In genomic region chr3:52503788-52504424, GRCh38 we compare ENCODE assay signal across 19 cellular contexts. TPM values are rescaled to one million over a fixed set of nuclear protein-coding genes. Genes with fewer than 3 reads are reported as not detected.
DNase-seq lines count a peak whose midpoint lies in the region; TF ChIP-seq lines count a peak whose summit lies in the region.
"Had no signal": no experiment of that assay in that cellular context is flagged by ENCODE, and none has a peak within 500 bp of the region (broad histone marks: within the 10 kb centered on the region; RNA-seq: fewer than 3 reads in every experiment).

No MANE protein-coding gene starts in this region.

- TF ChIP-seq POLR2A in thyroid gland (IDR thresholded peaks at IDR 0.05) = no peak

- H3K4me3 ChIP-seq in endodermal cell (ENCODE audit: low read length) (no peak overlapping the region), thyroid gland (replicated peaks in 1 of 3) (no peak overlapping the region)

- no peaks in the 10 kb centered on the region for H3K36me3 Mint-ChIP-seq in endodermal cell (ENCODE audit: low read depth)

- H3K27ac Mint-ChIP-seq in endodermal cell = no peak overlapping the region

- no peaks in the 10 kb centered on the region for H3K4me1 ChIP-seq in endodermal cell (ENCODE audit: control insufficient read depth, insufficient read depth, low read length)
- H3K4me1 ChIP-seq in thyroid gland = no peaks in the 10 kb centered on the region

- H3K9me3 ChIP-seq in endodermal cell (ENCODE audit: control insufficient read depth, low read length) (no peaks in the 10 kb centered on the region), thyroid gland (no peaks in the 10 kb centered on the region)

- 85 to 89% methylated on average over 5 to 23 of the region's 23 CpGs for WGBS in endodermal cell (ENCODE audit: insufficient coverage in 1 of 2, insufficient read length in 1 of 2), 2 experiments
- 73 to 77% methylated on average over 10 of the region's 23 CpGs for WGBS in thyroid gland, 2 donors

- no peaks in the 10 kb centered on the region for H3K9me3 Mint-ChIP-seq in endodermal cell

- TF ChIP-seq CTCF in endodermal cell (conservative IDR thresholded peaks at IDR 0.05) (peak; percentile 16), thyroid gland (IDR thresholded peaks at IDR 0.05) (no peak)

- no peaks in the 10 kb centered on the region for H3K36me3 ChIP-seq in endodermal cell (ENCODE audit: control insufficient read depth, insufficient read depth, low read length)
- no peaks in the 10 kb centered on the region for H3K36me3 ChIP-seq in thyroid gland

- H3K27me3 ChIP-seq in endodermal cell (ENCODE audit: control insufficient read depth, insufficient read depth, low read length, poor library complexity, severe bottlenecking) = no peaks in the 10 kb centered on the region
- no peaks in the 10 kb centered on the region for H3K27me3 ChIP-seq in thyroid gland

- no peak overlapping the region for H3K9ac ChIP-seq in endodermal cell (ENCODE audit: extremely low read depth, low read length, poor library complexity, severe bottlenecking)

- no peaks in the 10 kb centered on the region for H3K27me3 Mint-ChIP-seq in endodermal cell (ENCODE audit: insufficient read depth)

- H3K4me1 Mint-ChIP-seq in endodermal cell = peaks cover 6% of the 10 kb centered on the region

- no peak overlapping the region for H3K4me3 Mint-ChIP-seq in endodermal cell

- intact Hi-C loops in thyroid gland (cut with DNase I) = no loop called here

- H3K27ac ChIP-seq in endodermal cell (ENCODE audit: low read depth, low read length) (no peak overlapping the region), thyroid gland (no peak overlapping the region)

- peak; percentile 34 for DNase-seq in NCI-H510A treated with DMSO at 0.1 percent for 48 hours (lab: John Stamatoyannopoulos, UW)
- no peak for DNase-seq in NCI-H510A (lab: John Stamatoyannopoulos, UW)
- peak in 2 of 3 experiments; percentile 64 to 81 for DNase-seq in NCI-H1417 (lab: John Stamatoyannopoulos, UW)
- DNase-seq in endodermal cell = no peak
- no peak for DNase-seq in thyroid gland
- DNase-seq in NCI-H774 (lab: John Stamatoyannopoulos, UW) = no peak
- DNase-seq: Calu3, DND-41, GDM1, HCEC 1CT, KG1, NCI-H1048, NCI-H187, NCI-H226, T-helper 2 cell had no signal

RNA-seq across cellular contexts. Expression of gene STAB1, which starts 8.8 kb away (rescaled TPM):
- total RNA-seq in endodermal cell (under 1 TPM; 0.24 to 0.55 TPM), thyroid gland (100 to 1,000 TPM in 1 of 4 donors, 10 to 100 TPM in 3; 31.8 to 100 (median 67.4) TPM)
- polyA plus RNA-seq in endodermal cell (2013, experiment 1 of 2) = 0.21 TPM
- 0.04 TPM for polyA plus RNA-seq in endodermal cell (2013, experiment 2 of 2)
- total RNA-seq: M059J, OCI-LY7 had no signal

RNA-seq across cellular contexts. Expression of gene NT5DC2, which starts 29.8 kb away (rescaled TPM):
- total RNA-seq in endodermal cell = 100 to 1,000 TPM; 288 to 341 TPM
- polyA plus RNA-seq in endodermal cell (2013, experiment 1 of 2) = 361 TPM
- 348 TPM for polyA plus RNA-seq in endodermal cell (2013, experiment 2 of 2)
- 10 to 100 TPM; 40.5 to 55.1 (median 45.0) TPM for total RNA-seq in thyroid gland

RNA-seq across cellular contexts. Expression of gene UQCC5, which starts 32.5 kb away (rescaled TPM):
- 10 to 100 TPM; 28.1 to 34.1 TPM for total RNA-seq in endodermal cell
- polyA plus RNA-seq in endodermal cell (2013, experiment 1 of 2) = 36.0 TPM
- polyA plus RNA-seq in endodermal cell (2013, experiment 2 of 2) = 36.8 TPM
- 10 to 100 TPM in 2 of 4 donors, 1 to 10 TPM in 2; 4.8 to 34.3 (median 9.4) TPM for total RNA-seq in thyroid gland

RNA-seq across cellular contexts. Expression of gene NISCH, which starts 48.5 kb away (rescaled TPM):
- total RNA-seq in endodermal cell (100 to 1,000 TPM; 151 to 156 TPM), thyroid gland (10 to 100 TPM; 71.8 to 88.2 (median 86.2) TPM)
- polyA plus RNA-seq in endodermal cell (2013, experiment 1 of 2) = 124 TPM
- polyA plus RNA-seq in endodermal cell (2013, experiment 2 of 2) = 99.4 TPM

RNA-seq across cellular contexts. Expression of gene TNNC1, which starts 50.1 kb away (rescaled TPM):
- total RNA-seq in endodermal cell = 10 to 100 TPM; 44.8 to 64.6 TPM
- polyA plus RNA-seq in endodermal cell (2013, experiment 1 of 2) = 30.4 TPM
- 36.1 TPM for polyA plus RNA-seq in endodermal cell (2013, experiment 2 of 2)
- 10 to 100 TPM in 3 of 4 donors, 1 to 10 TPM in 1; 4.0 to 43.5 (median 13.9) TPM for total RNA-seq in thyroid gland
- total RNA-seq: A673, M059J, RPMI7951 had no signal

Comparison
In these comparisons a context has a peak if more than half of its experiments do, and no peak if none do; other contexts are left out.
1. DNase-seq: peak in NCI-H510A treated with DMSO at 0.1 percent for 48 hours (single experiment) and NCI-H1417 (2 of 3); none in NCI-H510A (single experiment), endodermal cell (single experiment), thyroid gland (0 of 2) and NCI-H774 (single experiment).
2. RNA of gene STAB1, which starts 8.8 kb away (total RNA-seq): 31.8 to 100 TPM in thyroid gland; 0.24 to 0.55 TPM in endodermal cell; every median in the first group is over 10 times any median in the second.
3. RNA of gene NT5DC2, which starts 29.8 kb away (total RNA-seq): 288 to 341 TPM in endodermal cell; 40.5 to 55.1 TPM in thyroid gland; every median in the first group is over 4 times any median in the second.